In genomic region chr11:61567286-61568061, GRCh38 we compare ENCODE assay signal across 9 cellular contexts. TPM values are rescaled to one million over a fixed set of nuclear protein-coding genes. Genes with fewer than 3 reads are reported as not detected.
DNase-seq lines count a peak whose midpoint lies in the region; ATAC-seq and TF ChIP-seq lines count a peak whose summit lies in the region.
"Had no signal": no experiment of that assay in that cellular context is flagged by ENCODE, and none has a peak within 500 bp of the region (broad histone marks: within the 10 kb centered on the region; RNA-seq: fewer than 3 reads in every experiment).

No MANE protein-coding gene starts in this region.

- H3K4me1 ChIP-seq in ectodermal cell (ENCODE audit: control insufficient read depth, insufficient read depth, low read length) (peaks cover 5% of the 10 kb centered on the region), lower lobe of right lung (peaks cover 6% of the 10 kb centered on the region)

- H3K27ac ChIP-seq in ectodermal cell (ENCODE audit: insufficient read depth, low read depth, low read length, poor library complexity, severe bottlenecking) (no peak overlapping the region), lower lobe of right lung (no peak overlapping the region)

- TF ChIP-seq CTCF in lower lobe of right lung (IDR thresholded peaks at IDR 0.05) = peak; percentile 41

- H3K27me3 ChIP-seq in ectodermal cell (ENCODE audit: control insufficient read depth, insufficient read depth, low read length, poor library complexity, severe bottlenecking) = peaks cover 21% of the 10 kb centered on the region
- H3K27me3 ChIP-seq in lower lobe of right lung (ENCODE audit: low read depth) = peaks cover 26% of the 10 kb centered on the region

- H3K9me3 ChIP-seq in ectodermal cell (ENCODE audit: control insufficient read depth, low read length) (no peaks in the 10 kb centered on the region), lower lobe of right lung (no peaks in the 10 kb centered on the region)

- H3K4me3 ChIP-seq in ectodermal cell (ENCODE audit: insufficient read depth, low read depth, low read length) (peak overlapping the region; percentile 16), lower lobe of right lung (no peak overlapping the region)

- DNase-seq in ELR (ENCODE audit: low read depth) = peak; percentile 77
- peak; percentile 53 for DNase-seq in NCI-H146 (lab: John Stamatoyannopoulos, UW)
- peak; percentile 59 to 62 for DNase-seq in activated CD4-positive, alpha-beta T cell treated with anti-CD3 and anti-CD28 coated beads, Interleukin-2, amount 50 U/mL, for 4 hours
- peak; percentile 80 for DNase-seq in lower lobe of right lung
- DNase-seq in stimulated activated CD4-positive, alpha-beta T cell treated with anti-CD3 and anti-CD28 coated beads, TNF-alpha, amount 100 ng/mL, for 48 hours (ENCODE audit: low read depth in 3 of 3) = peak; percentile 56 to 67 (median 57)

- ATAC-seq in lower lobe of right lung (peak; percentile 82 to 87), GM18858 (IDR thresholded peaks at IDR 0.05; ENCODE audit: unreplicated experiment) (no peak), HG03196 (IDR thresholded peaks at IDR 0.05; ENCODE audit: unreplicated experiment) (no peak)

- intact Hi-C loops in lower lobe of right lung (cut with DNase I) = no loop called here

- H3K36me3 ChIP-seq in ectodermal cell (ENCODE audit: control insufficient read depth, insufficient read depth, low read length) = no peaks in the 10 kb centered on the region
- no peaks in the 10 kb centered on the region for H3K36me3 ChIP-seq in lower lobe of right lung

- WGBS in ectodermal cell, 2 experiments = 2 to 3% methylated on average over 46 of the region's 46 CpGs

RNA-seq across cellular contexts. Expression of gene SYT7, which starts 13.4 kb away (rescaled TPM):
- 11.1 TPM for polyA plus RNA-seq in ectodermal cell (2013, experiment 1 of 4)
- 11.1 TPM for polyA plus RNA-seq in ectodermal cell (2013, experiment 2 of 4)
- polyA plus RNA-seq in ectodermal cell (2013, experiment 3 of 4) = 8.0 TPM
- polyA plus RNA-seq in ectodermal cell (2013, experiment 4 of 4) = 7.4 TPM
- 3.8 TPM for total RNA-seq in lower lobe of right lung
- total RNA-seq: T-helper 2 cell treated with Interferon-gamma antibody and Interleukin-4, amounts not matched to agents 100 ng/mL and 5 ng/mL, for 36 hours had no signal

RNA-seq across cellular contexts. Expression of gene LRRC10B, which starts 58.9 kb away (rescaled TPM):
- 0.87 TPM for polyA plus RNA-seq in ectodermal cell (2013, experiment 1 of 4)
- polyA plus RNA-seq in ectodermal cell (2013, experiment 2 of 4) = 0.92 TPM
- 1.5 TPM for polyA plus RNA-seq in ectodermal cell (2013, experiment 3 of 4)
- 1.4 TPM for polyA plus RNA-seq in ectodermal cell (2013, experiment 4 of 4)
- total RNA-seq in lower lobe of right lung = 6.4 TPM

Comparison
In these comparisons a context has a peak if more than half of its experiments do, and no peak if none do; other contexts are left out.
1. ATAC-seq: peak in lower lobe of right lung (2 of 2); none in GM18858 (single experiment) and HG03196 (single experiment).
2. Peak in every context shown above with its lines, with median percentiles within 50 percentile points of each other: DNase-seq.